In genomic region chr5:134964359-134965270, GRCh38 we compare ENCODE assay signal across 1 cellular context.
A peak's percentile ranks its signal among the peaks of the same experiment; 100 is the strongest.
TF ChIP-seq lines count a peak whose summit lies in the region.

No MANE protein-coding gene starts in this region.

TF ChIP-seq in HepG2, 621 proteins besides CTCF, POLR2A, EP300 and RAD21 (continues in another document):
- TF ChIP-seq RBM22 (optimal IDR thresholded peaks at IDR 0.05; ENCODE audit: low read length) (no peak), ZNF788 (CRISPR knock-in tag; IDR thresholded peaks at IDR 0.05; ENCODE audit: borderline replicate concordance) (no peak), TEAD3 (CRISPR knock-in tag; optimal IDR thresholded peaks at IDR 0.05; ENCODE audit: borderline replicate concordance) (no peak), FOXA1 (IDR thresholded peaks at IDR 0.05) (no peak), FOXA1 (CRISPR knock-in tag; IDR thresholded peaks at IDR 0.05) (peak; percentile 31; the same call in 1 of the 2 replicates), ZNF790 (CRISPR knock-in tag; IDR thresholded peaks at IDR 0.05; ENCODE audit: borderline replicate concordance) (no peak), ZNF343 (CRISPR knock-in tag; IDR thresholded peaks at IDR 0.05) (no peak), HOXA9 (CRISPR knock-in tag; IDR thresholded peaks at IDR 0.05; ENCODE audit: borderline replicate concordance) (no peak), CHD2 (IDR thresholded peaks at IDR 0.05; ENCODE audit: low read depth, low read length) (no peak), ZNF598 (CRISPR knock-in tag; IDR thresholded peaks at IDR 0.05; ENCODE audit: borderline replicate concordance) (no peak), ZNF546 (CRISPR knock-in tag; conservative IDR thresholded peaks at IDR 0.05) (no peak), PBX2 (CRISPR knock-in tag; IDR thresholded peaks at IDR 0.05) (no peak), SAP130 (CRISPR knock-in tag; IDR thresholded peaks at IDR 0.05; ENCODE audit: low read depth) (no peak; the same call in 1 of the 2 replicates), CBX1 (IDR thresholded peaks at IDR 0.05; ENCODE audit: low read depth) (no peak), ZNF780A (CRISPR knock-in tag; IDR thresholded peaks at IDR 0.05) (no peak), ZNF569 (CRISPR knock-in tag; IDR thresholded peaks at IDR 0.05; ENCODE audit: borderline replicate concordance) (no peak), FOXP1 (IDR thresholded peaks at IDR 0.05) (no peak), FOXP1 (CRISPR knock-in tag; IDR thresholded peaks at IDR 0.05) (peak; percentile 64; the same call in 1 of the 2 replicates), ETV5 (CRISPR knock-in tag; IDR thresholded peaks at IDR 0.05; ENCODE audit: borderline replicate concordance) (no peak; the same call in 1 of the 2 replicates), ZNF280D (CRISPR knock-in tag; IDR thresholded peaks at IDR 0.05) (no peak), MEF2D (CRISPR knock-in tag; IDR thresholded peaks at IDR 0.05) (no peak), STAG1 (CRISPR knock-in tag; IDR thresholded peaks at IDR 0.05) (no peak), ZNF20 (CRISPR knock-in tag; IDR thresholded peaks at IDR 0.05) (no peak), DZIP1 (CRISPR knock-in tag; IDR thresholded peaks at IDR 0.05) (no peak), MYNN (CRISPR knock-in tag; IDR thresholded peaks at IDR 0.05; ENCODE audit: low read depth) (no peak), XBP1 (CRISPR knock-in tag; IDR thresholded peaks at IDR 0.05) (no peak), MED8 (CRISPR knock-in tag; IDR thresholded peaks at IDR 0.05; ENCODE audit: insufficient replicate concordance) (no peak), NFE2 (CRISPR knock-in tag; IDR thresholded peaks at IDR 0.05) (no peak), PATZ1 (CRISPR knock-in tag; IDR thresholded peaks at IDR 0.05) (peak; percentile 40), SNRNP70 (IDR thresholded peaks at IDR 0.05; ENCODE audit: low read depth, low read length) (no peak), THAP7 (CRISPR knock-in tag; IDR thresholded peaks at IDR 0.05) (no peak), ZNF609 (CRISPR knock-in tag; IDR thresholded peaks at IDR 0.05; ENCODE audit: borderline replicate concordance) (peak; percentile 87), NR2C2 (CRISPR knock-in tag; IDR thresholded peaks at IDR 0.05; ENCODE audit: borderline replicate concordance) (peak; percentile 96), CHD4 (IDR thresholded peaks at IDR 0.05; ENCODE audit: borderline replicate concordance, low read length) (no peak; the same call in 1 of the 2 replicates), ZNF275 (CRISPR knock-in tag; IDR thresholded peaks at IDR 0.05; ENCODE audit: borderline replicate concordance) (no peak), ZNF567 (CRISPR knock-in tag; IDR thresholded peaks at IDR 0.05; ENCODE audit: borderline replicate concordance) (no peak), ZNF503 (CRISPR knock-in tag; IDR thresholded peaks at IDR 0.05) (peak; percentile 51; the same call in 1 of the 2 replicates), RFX5 (IDR thresholded peaks at IDR 0.05; ENCODE audit: low read depth, low read length) (no peak), ZNF674 (CRISPR knock-in tag; IDR thresholded peaks at IDR 0.05; ENCODE audit: low read depth) (no peak), TCF12 (IDR thresholded peaks at IDR 0.05) (no peak), TCF12 (CRISPR knock-in tag; IDR thresholded peaks at IDR 0.05) (no peak)
